ENCODE assay signal across 36 cellular contexts in the genomic region with DNA sequence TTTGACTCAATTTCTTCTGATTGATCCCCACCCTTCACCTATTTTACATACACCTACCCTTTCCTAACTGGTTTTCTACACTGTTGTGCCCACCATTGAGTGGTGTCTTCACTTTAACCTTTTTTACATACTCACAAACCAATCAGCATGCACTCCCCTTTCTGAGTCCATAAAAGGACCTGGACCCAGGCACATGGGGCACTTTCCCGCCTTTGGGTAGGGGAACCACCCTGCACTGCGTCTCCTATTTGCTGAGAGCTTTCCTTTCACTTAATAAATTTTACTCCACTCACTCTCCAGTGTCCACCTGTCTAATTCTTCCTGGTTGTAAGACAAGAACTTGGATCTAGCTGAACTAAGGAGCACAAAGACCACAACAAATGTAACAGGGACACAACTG.
"Had no signal": no experiment of that assay in that cellular context is flagged by ENCODE, and none has a peak within 500 bp of the region (broad histone marks: within the 10 kb centered on the region; RNA-seq: fewer than 3 reads in every experiment).

No MANE protein-coding gene starts in this region.

- H3K9me3 Mint-ChIP-seq: activated B cell treated with CpG ODN at 0.5 μM for 24 hours; activated CD4-positive, alpha-beta memory T cell treated with anti-CD3 and anti-CD28 coated beads, Interleukin-2, amount 10 ng/mL, durations not matched to agents 7 days and 5 days; activated naive CD8-positive, alpha-beta T cell treated with anti-CD3 and anti-CD28 coated beads for 36 hours; T-helper 1 cell treated with Interleukin-12 subunit alpha and Interleukin-12 subunit beta and Interleukin-4 antibody, amounts not matched to agents 30 μg/mL and 1 μg/mL, for 36 hours; T-helper 2 cell treated with Interferon-gamma antibody and Interleukin-4, amounts not matched to agents 5 μg/mL and 100 μg/mL, for 36 hours had no signal

- H3K4me2 ChIP-seq: SK-N-SH had no signal

- FAIRE-seq: TTC549 had no signal

- H3K4me3 ChIP-seq: cardiac muscle cell, Peyer's patch, SJSA1 had no signal

- H3K9me3 ChIP-seq: Peyer's patch, SJSA1, SK-N-SH had no signal

- H3K9me2 ChIP-seq: SK-N-SH had no signal

- H3K4me3 Mint-ChIP-seq: activated B cell treated with CpG ODN at 0.5 μM for 24 hours; activated CD4-positive, alpha-beta memory T cell treated with anti-CD3 and anti-CD28 coated beads, Interleukin-2, amount 10 ng/mL, durations not matched to agents 7 days and 5 days; activated CD8-positive, alpha-beta memory T cell treated with anti-CD3 and anti-CD28 coated beads, Interleukin-2, amount 10 ng/mL, durations not matched to agents 7 days and 5 days; activated naive CD8-positive, alpha-beta T cell treated with anti-CD3 and anti-CD28 coated beads for 36 hours; T-helper 1 cell treated with Interleukin-12 subunit alpha and Interleukin-12 subunit beta and Interleukin-4 antibody, amounts not matched to agents 30 μg/mL and 1 μg/mL, for 36 hours; T-helper 2 cell treated with Interferon-gamma antibody and Interleukin-4, amounts not matched to agents 5 μg/mL and 100 μg/mL, for 36 hours had no signal

- H3K4me1 ChIP-seq: SJSA1 had no signal

- H3K27ac ChIP-seq: brain microvascular endothelial cell, cardiac muscle cell, Peyer's patch, SJSA1 had no signal

- H3K27me3 Mint-ChIP-seq: activated B cell treated with CpG ODN at 0.5 μM for 24 hours; activated CD4-positive, alpha-beta memory T cell treated with anti-CD3 and anti-CD28 coated beads, Interleukin-2, amount 10 ng/mL, durations not matched to agents 7 days and 5 days; activated CD8-positive, alpha-beta memory T cell treated with anti-CD3 and anti-CD28 coated beads, Interleukin-2, amount 10 ng/mL, durations not matched to agents 7 days and 5 days; activated naive CD8-positive, alpha-beta T cell treated with anti-CD3 and anti-CD28 coated beads for 36 hours had no signal

- DNase-seq: activated B cell treated with CpG ODN at 0.5 μM for 24 hours; activated CD4-positive, alpha-beta memory T cell treated with anti-CD3 and anti-CD28 coated beads, Interleukin-2, amount 10 ng/mL, durations not matched to agents 7 days and 5 days; activated CD4-positive, alpha-beta T cell treated with anti-CD3 and anti-CD28 coated beads for 1 hour; activated CD4-positive, alpha-beta T cell treated with anti-CD3 and anti-CD28 coated beads for 48 hours; activated CD8-positive, alpha-beta memory T cell treated with anti-CD3 and anti-CD28 coated beads for 24 hours; activated CD8-positive, alpha-beta memory T cell treated with anti-CD3 and anti-CD28 coated beads, Interleukin-2, amount 10 ng/mL, durations not matched to agents 7 days and 5 days; activated CD8-positive, alpha-beta memory T cell treated with anti-CD3 and anti-CD28 coated beads, Interleukin-2, amount 50 U/mL, for 48 hours; activated effector memory CD4-positive, alpha-beta T cell treated with anti-CD3 and anti-CD28 coated beads, Interleukin-2, amount 50 U/mL, for 16 hours; activated naive CD4-positive, alpha-beta T cell; activated naive CD4-positive, alpha-beta T cell treated with anti-CD3 and anti-CD28 coated beads, Interleukin-2, amount 50 U/mL, for 16 hours; activated naive CD8-positive, alpha-beta T cell treated with anti-CD3 and anti-CD28 coated beads for 36 hours; activated T-cell treated with anti-CD3 and anti-CD28 coated beads, Interleukin-2, amount 50 U/mL, for 48 hours; amniotic stem cell; aorta; brain microvascular endothelial cell; Karpas-422; KBM-7; NCI-H1105; NCI-H1417 treated with DMSO at 0.1 percent for 48 hours; NCI-H187 treated with DMSO at 0.1 percent for 48 hours; NCI-H2081; NCI-H2171 treated with DMSO at 0.1 percent for 48 hours; NCI-H2227 treated with DMSO at 0.1 percent for 48 hours; NCI-H446 treated with DMSO at 0.1 percent for 48 hours; NCI-H524; NK-92 treated with Interleukin-12 subunit alpha and Interleukin-12 subunit beta, amount 100 ng/mL, for 24 hours; PC-3; Peyer's patch; RPMI8226; SHP77 treated with DMSO at 0.1 percent for 48 hours; SK-N-SH had no signal

- H3K27ac Mint-ChIP-seq: activated B cell treated with CpG ODN at 0.5 μM for 24 hours; activated CD4-positive, alpha-beta memory T cell treated with anti-CD3 and anti-CD28 coated beads, Interleukin-2, amount 10 ng/mL, durations not matched to agents 7 days and 5 days; activated CD8-positive, alpha-beta memory T cell treated with anti-CD3 and anti-CD28 coated beads, Interleukin-2, amount 10 ng/mL, durations not matched to agents 7 days and 5 days; activated naive CD8-positive, alpha-beta T cell treated with anti-CD3 and anti-CD28 coated beads for 36 hours; T-helper 1 cell treated with Interleukin-12 subunit alpha and Interleukin-12 subunit beta and Interleukin-4 antibody, amounts not matched to agents 30 μg/mL and 1 μg/mL, for 36 hours; T-helper 2 cell treated with Interferon-gamma antibody and Interleukin-4, amounts not matched to agents 5 μg/mL and 100 μg/mL, for 36 hours had no signal

- ATAC-seq: activated CD8-positive, alpha-beta memory T cell treated with anti-CD3 and anti-CD28 coated beads, Interleukin-2, amount 10 ng/mL, durations not matched to agents 7 days and 5 days; PC-3 had no signal

- H3K27me3 ChIP-seq: brain microvascular endothelial cell, cardiac muscle cell, Peyer's patch, SJSA1 had no signal
